ENCODE assay signal across 8 cellular contexts in the genomic region with DNA sequence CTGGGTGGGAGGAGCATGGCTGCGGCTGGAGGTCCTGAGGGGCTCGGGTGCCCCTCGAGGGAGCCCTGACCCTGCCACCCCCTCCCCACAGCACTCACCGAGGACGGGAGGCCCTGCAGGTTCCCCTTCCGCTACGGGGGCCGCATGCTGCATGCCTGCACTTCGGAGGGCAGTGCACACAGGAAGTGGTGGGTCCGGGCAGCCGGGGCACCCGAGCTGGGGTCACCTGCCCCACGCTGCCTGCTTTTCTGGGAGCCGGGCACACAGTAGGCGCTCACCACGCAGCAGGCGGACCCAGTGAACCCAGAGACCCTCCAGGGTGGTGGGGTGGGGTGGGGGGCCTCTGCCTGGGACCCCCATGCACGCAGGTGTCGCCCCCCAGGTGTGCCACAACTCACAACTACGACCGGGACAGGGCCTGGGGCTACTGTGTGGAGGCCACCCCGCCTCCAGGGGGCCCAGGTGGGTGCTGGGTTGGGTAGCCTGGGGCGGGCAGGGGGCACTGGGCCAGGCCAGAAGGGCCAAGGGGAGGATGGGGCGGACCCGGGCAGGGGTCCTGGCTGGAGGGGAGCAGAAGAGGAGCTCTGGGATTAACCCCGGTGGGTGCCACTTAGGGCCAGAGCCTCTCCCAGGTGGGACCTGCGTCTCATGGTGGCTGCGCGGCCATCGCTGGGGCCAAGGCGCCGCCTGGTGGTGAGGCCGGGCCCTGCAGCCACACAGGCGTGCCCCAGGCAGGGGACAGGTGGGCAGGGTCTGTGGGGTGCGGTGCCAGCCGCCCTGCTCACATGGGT. TPM values are rescaled to one million over a fixed set of nuclear protein-coding genes. Genes with fewer than 3 reads are reported as not detected.
DNase-seq lines count a peak whose midpoint lies in the region; ATAC-seq and TF ChIP-seq lines count a peak whose summit lies in the region.

No MANE protein-coding gene starts in this region.

- CTCF ChIA-PET in AG04450 (lab: Charles Lee): interaction anchor here (0.7 to 2.9 kb wide), 9 partner anchors 8 to 251 kb away, joined by 3 to 37 read pairs (median 5); no protein-coding TSS in a partner anchor
- CTCF ChIA-PET in activated CD4-positive, alpha-beta T cell treated with anti-CD3 and anti-CD28 coated beads for 36 hours (lab: Charles Lee): interaction anchor here (1.0 to 4.3 kb wide), 5 partner anchors 73 to 317 kb away, joined by 3 to 23 read pairs (median 3); no protein-coding TSS in a partner anchor

- H3K4me3 ChIP-seq in AG04450 (ENCODE audit: low read depth, low read length) (no peak overlapping the region), MG63 (no peak overlapping the region), choroid plexus epithelial cell (ENCODE audit: low read depth, low read length) (no peak overlapping the region)

- H3K27me3 Mint-ChIP-seq in activated CD4-positive, alpha-beta T cell treated with anti-CD3 and anti-CD28 coated beads for 36 hours: no peaks in the 10 kb centered on the region
- no peaks in the 10 kb centered on the region for H3K27me3 Mint-ChIP-seq in mesothelial cell of epicardium (ENCODE audit: low read depth)
- no peaks in the 10 kb centered on the region for H3K27me3 Mint-ChIP-seq in stimulated activated naive B cell treated with anti-CD40 and anti-IgM and Interleukin-4, amounts not matched to agents 10 μg/mL and 1 μg/mL and 100 μg/mL, for 72 hours

- H3K36me3 ChIP-seq in MG63: no peaks in the 10 kb centered on the region

- H3K4me1 Mint-ChIP-seq in activated CD4-positive, alpha-beta T cell treated with anti-CD3 and anti-CD28 coated beads for 36 hours: no peaks in the 10 kb centered on the region
- H3K4me1 Mint-ChIP-seq in mesothelial cell of epicardium: peaks cover 4% of the 10 kb centered on the region
- H3K4me1 Mint-ChIP-seq in stimulated activated naive B cell treated with anti-CD40 and anti-IgM and Interleukin-4, amounts not matched to agents 10 μg/mL and 1 μg/mL and 100 μg/mL, for 72 hours: peaks cover 0 to 1% of the 10 kb centered on the region in 2 donors

- no peak overlapping the region for H3K27ac ChIP-seq in AG04450 (ENCODE audit: low read depth, low read length)

- H3K27me3 ChIP-seq in AG04450 (ENCODE audit: control insufficient read depth, insufficient read depth, low read length) (no peaks in the 10 kb centered on the region), MG63 (no peaks in the 10 kb centered on the region)

- H3K9me3 ChIP-seq in AG04450 (ENCODE audit: control insufficient read depth, insufficient read depth, low read length) (no peaks in the 10 kb centered on the region; the same call in 1 of the 2 replicates), MG63 (no peaks in the 10 kb centered on the region)

- H3K4me3 Mint-ChIP-seq in activated CD4-positive, alpha-beta T cell treated with anti-CD3 and anti-CD28 coated beads for 36 hours: no peak overlapping the region
- no peak overlapping the region for H3K4me3 Mint-ChIP-seq in mesothelial cell of epicardium
- no peak overlapping the region for H3K4me3 Mint-ChIP-seq in stimulated activated naive B cell treated with anti-CD40 and anti-IgM and Interleukin-4, amounts not matched to agents 10 μg/mL and 1 μg/mL and 100 μg/mL, for 72 hours

- no peaks in the 10 kb centered on the region for H3K9me3 Mint-ChIP-seq in activated CD4-positive, alpha-beta T cell treated with anti-CD3 and anti-CD28 coated beads for 36 hours (ENCODE audit: low read depth)
- no peaks in the 10 kb centered on the region for H3K9me3 Mint-ChIP-seq in mesothelial cell of epicardium
- no peaks in the 10 kb centered on the region for H3K9me3 Mint-ChIP-seq in stimulated activated naive B cell treated with anti-CD40 and anti-IgM and Interleukin-4, amounts not matched to agents 10 μg/mL and 1 μg/mL and 100 μg/mL, for 72 hours

- DNase-seq in AG04450 (ENCODE audit: low read depth, low spot score) (no peak), MG63 (peak; percentile 18), choroid plexus epithelial cell (ENCODE audit: low read depth) (peak; percentile 30), mesothelial cell of epicardium (ENCODE audit: low spot score in 2 of 2, unreplicated experiment in 2 of 2) (peak in 1 of 2 experiments; percentile 77)
- DNase-seq in activated CD4-positive, alpha-beta T cell treated with anti-CD3 and anti-CD28 coated beads for 36 hours: peak; percentile 83
- peak; percentile 61 for DNase-seq in stimulated activated naive B cell treated with anti-CD40 and anti-IgM and Interleukin-4, amounts not matched to agents 10 μg/mL and 1 μg/mL and 100 μg/mL, for 72 hours

- TF ChIP-seq CTCF in AG04450 (IDR thresholded peaks at IDR 0.05; ENCODE audit: low read depth, low read length): peak; percentile 90
- TF ChIP-seq CTCF in choroid plexus epithelial cell (conservative IDR thresholded peaks at IDR 0.05; ENCODE audit: low read depth, low read length): peak; percentile 84
- TF ChIP-seq CTCF in mesothelial cell of epicardium (IDR thresholded peaks at IDR 0.05; ENCODE audit: unreplicated experiment): peak; percentile 98

- ATAC-seq in GM18502 (IDR thresholded peaks at IDR 0.05; ENCODE audit: poor library complexity, unreplicated experiment): peak; percentile 71
- peak; percentile 89 for ATAC-seq in activated CD4-positive, alpha-beta T cell treated with anti-CD3 and anti-CD28 coated beads for 36 hours
- ATAC-seq in stimulated activated naive B cell treated with anti-CD40 and anti-IgM and Interleukin-4, amounts not matched to agents 10 μg/mL and 1 μg/mL and 100 μg/mL, for 72 hours (replicated peaks): peak; percentile 91 to 94
- ATAC-seq in GM21825 (IDR thresholded peaks at IDR 0.05; ENCODE audit: unreplicated experiment): no peak

- intact Hi-C loops in activated CD4-positive, alpha-beta T cell treated with anti-CD3 and anti-CD28 coated beads for 36 hours (cut with DNase I, micrococcal nuclease): loop anchor here (1.0 to 5.0 kb wide), 6 partner anchors 97 to 396 kb away; no protein-coding TSS in a partner anchor

- no peak overlapping the region for H3K27ac Mint-ChIP-seq in activated CD4-positive, alpha-beta T cell treated with anti-CD3 and anti-CD28 coated beads for 36 hours
- no peak overlapping the region for H3K27ac Mint-ChIP-seq in mesothelial cell of epicardium
- H3K27ac Mint-ChIP-seq in stimulated activated naive B cell treated with anti-CD40 and anti-IgM and Interleukin-4, amounts not matched to agents 10 μg/mL and 1 μg/mL and 100 μg/mL, for 72 hours: no peak overlapping the region

- POLR2A ChIA-PET in AG04450 (lab: Yijun Ruan, JAX): no interaction called here
- POLR2A ChIA-PET in activated CD4-positive, alpha-beta T cell treated with anti-CD3 and anti-CD28 coated beads for 36 hours (lab: Charles Lee): no interaction called here

- H3K36me3 Mint-ChIP-seq in activated CD4-positive, alpha-beta T cell treated with anti-CD3 and anti-CD28 coated beads for 36 hours (ENCODE audit: low read depth): no peaks in the 10 kb centered on the region
- no peaks in the 10 kb centered on the region for H3K36me3 Mint-ChIP-seq in mesothelial cell of epicardium
- no peaks in the 10 kb centered on the region for H3K36me3 Mint-ChIP-seq in stimulated activated naive B cell treated with anti-CD40 and anti-IgM and Interleukin-4, amounts not matched to agents 10 μg/mL and 1 μg/mL and 100 μg/mL, for 72 hours

RNA-seq across cellular contexts. Expression of gene HGFAC, which starts 1.4 kb away (rescaled TPM):
- 0.05 TPM in 1 of 2 replicates, not detected in the other for polyA plus RNA-seq in AG04450 (2011; rRNA removed)
- not detected in 2 replicates for polyA minus RNA-seq in AG04450 (2011; rRNA and poly(A)+ RNA removed)
- 0.53 TPM in 1 of 2 replicates, not detected in the other for total RNA-seq in MG63 (2014; rRNA removed; shearing (Covaris generic); ENCODE audit: low replicate concordance)
- not detected for total RNA-seq in activated CD4-positive, alpha-beta T cell treated with anti-CD3 and anti-CD28 coated beads for 36 hours
- 1.9 to 2.5 TPM (median 2.0 TPM) in 3 replicates for total RNA-seq in mesothelial cell of epicardium

RNA-seq across cellular contexts. Expression of gene DOK7, which starts 20.0 kb away (rescaled TPM):
- not detected in 2 replicates for polyA plus RNA-seq in AG04450 (2011; rRNA removed)
- not detected in 2 replicates for polyA minus RNA-seq in AG04450 (2011; rRNA and poly(A)+ RNA removed)
- 7.1 and 9.6 TPM in 2 replicates for total RNA-seq in MG63 (2014; rRNA removed; shearing (Covaris generic); ENCODE audit: low replicate concordance)
- total RNA-seq in activated CD4-positive, alpha-beta T cell treated with anti-CD3 and anti-CD28 coated beads for 36 hours: not detected
- 4.0 to 4.8 TPM (median 4.5 TPM) in 3 replicates for total RNA-seq in mesothelial cell of epicardium
